ENCODE assay signal across 16 cellular contexts in the genomic region with DNA sequence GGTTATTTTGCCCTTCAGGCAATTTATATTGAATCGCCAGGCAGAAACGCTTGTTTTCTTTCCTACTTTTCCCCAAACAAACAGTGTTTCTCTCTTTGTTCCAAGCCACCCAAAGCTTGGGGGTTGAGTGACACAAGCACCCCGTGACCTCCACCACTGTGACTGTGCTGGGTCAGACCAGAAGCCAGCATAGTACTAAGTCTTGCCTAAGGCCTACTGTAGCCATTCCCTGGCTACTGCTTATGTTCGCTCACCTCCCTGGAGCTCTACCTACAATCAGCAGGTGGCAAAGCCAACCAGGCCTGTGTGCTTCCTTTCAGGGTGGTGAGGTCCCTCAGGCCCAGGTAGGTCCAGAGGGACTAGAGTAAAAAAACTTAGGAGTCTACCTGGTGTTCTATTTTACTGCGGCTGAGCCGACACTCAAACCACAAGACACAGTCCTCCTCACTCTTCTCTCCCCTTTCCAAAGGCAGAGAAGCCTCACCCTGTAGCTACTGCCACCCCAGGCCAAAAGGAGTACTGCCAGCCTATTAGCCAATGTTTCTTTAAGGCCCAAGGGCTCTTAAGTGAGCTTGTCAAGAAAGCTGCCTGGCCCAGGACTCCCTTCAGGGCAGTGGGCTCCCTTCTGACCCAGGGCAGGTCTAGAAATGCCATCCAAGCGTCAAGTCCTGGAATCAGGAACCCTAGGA.
DNase-seq lines count a peak whose midpoint lies in the region; TF ChIP-seq lines count a peak whose summit lies in the region.
"Had no signal": no experiment of that assay in that cellular context is flagged by ENCODE, and none has a peak within 500 bp of the region (broad histone marks: within the 10 kb centered on the region; RNA-seq: fewer than 3 reads in every experiment).

No MANE protein-coding gene starts in this region.

- TF ChIP-seq CTCF in choroid plexus epithelial cell (conservative IDR thresholded peaks at IDR 0.05; ENCODE audit: low read depth, low read length): peak; percentile 5

- no peak overlapping the region for H3K4me3 ChIP-seq in choroid plexus epithelial cell (ENCODE audit: low read depth, low read length)
- H3K4me3 ChIP-seq: HAP-1, prostate gland had no signal

- DNase-seq in stimulated activated CD4-positive, alpha-beta T cell treated with anti-CD3 and anti-CD28 coated beads, Interleukin-15, amount 100 ng/mL, for 24 hours: peak; percentile 1
- DNase-seq in stimulated activated CD4-positive, alpha-beta T cell treated with anti-CD3 and anti-CD28 coated beads, Interleukin-2, amount 100 ng/mL, for 24 hours: no peak
- DNase-seq in NAMALWA (ENCODE audit: low spot score): peak; percentile 5
- no peak for DNase-seq in choroid plexus epithelial cell (ENCODE audit: low read depth)
- DNase-seq in 8988T: no peak
- DNase-seq in NCI-H1092 (lab: John Stamatoyannopoulos, UW): no peak
- no peak for DNase-seq in NCI-H510A treated with DMSO at 0.1 percent for 48 hours (lab: John Stamatoyannopoulos, UW)
- DNase-seq in activated CD4-positive, alpha-beta T cell treated with anti-CD3 and anti-CD28 coated beads for 1 hour: no peak
- DNase-seq: activated CD4-positive, alpha-beta T cell treated with anti-CD3 and anti-CD28 coated beads for 36 hours; CD4-positive, CD25-positive, alpha-beta regulatory T cell; erythroblast; NCI-H526 treated with DMSO at 0.1 percent for 48 hours; stimulated activated CD4-positive, alpha-beta T cell treated with anti-CD3 and anti-CD28 coated beads, Interleukin-4, amount 100 ng/mL, for 1 hour; stimulated activated naive CD8-positive, alpha-beta T cell treated with anti-CD3 and anti-CD28 coated beads, Interleukin-15, Interleukin-2, amounts not matched to agents 100 U/mL and 50 U/mL, for 24 hours had no signal

Comparison
In these comparisons a context has a peak if more than half of its experiments do, and no peak if none do; other contexts are left out.
1. DNase-seq: peak in stimulated activated CD4-positive, alpha-beta T cell treated with anti-CD3 and anti-CD28 coated beads, Interleukin-15, amount 100 ng/mL, for 24 hours (single experiment) and NAMALWA (single experiment); none in stimulated activated CD4-positive, alpha-beta T cell treated with anti-CD3 and anti-CD28 coated beads, Interleukin-2, amount 100 ng/mL, for 24 hours (0 of 2), choroid plexus epithelial cell (single experiment), 8988T (single experiment), NCI-H1092 (single experiment), NCI-H510A treated with DMSO at 0.1 percent for 48 hours (single experiment) and activated CD4-positive, alpha-beta T cell treated with anti-CD3 and anti-CD28 coated beads for 1 hour (single experiment).